ENCODE assay signal across 9 cellular contexts in genomic region chr5:150286820-150287219, GRCh38. TPM values are rescaled to one million over a fixed set of nuclear protein-coding genes. Genes with fewer than 3 reads are reported as not detected.
DNase-seq lines count a peak whose midpoint lies in the region; ATAC-seq and TF ChIP-seq lines count a peak whose summit lies in the region.
"Had no signal": no experiment of that assay in that cellular context is flagged by ENCODE, and none has a peak within 500 bp of the region (broad histone marks: within the 10 kb centered on the region; RNA-seq: fewer than 3 reads in every experiment).

No MANE protein-coding gene starts in this region.

- peaks cover 12% of the 10 kb centered on the region for H3K27me3 Mint-ChIP-seq in central memory CD8-positive, alpha-beta T cell

- H3K9me2 ChIP-seq in neural cell (ENCODE audit: insufficient read depth, low read length): no peaks in the 10 kb centered on the region

- TF ChIP-seq POLR2A in suprapubic skin (IDR thresholded peaks at IDR 0.05): no peak

- no peak overlapping the region for H2AFZ ChIP-seq in neural cell (ENCODE audit: low read depth, low read length)

- in situ Hi-C loops in KBM-7 (cut with MboI; ENCODE audit: low pct_unique_long_range_greater_than_20kb, low sequenced_read_pairs): no loop called here

- H3K27ac Mint-ChIP-seq in central memory CD8-positive, alpha-beta T cell (ENCODE audit: low read depth): no peak overlapping the region

- H3K9ac ChIP-seq in neural cell (ENCODE audit: low read length): no peak overlapping the region

- H3K4me3 ChIP-seq in GM12865 (ENCODE audit: low read depth, low read length): no peak overlapping the region
- H3K4me3 ChIP-seq in neural cell (ENCODE audit: low read length): peak overlapping the region; percentile 81
- no peak overlapping the region for H3K4me3 ChIP-seq in suprapubic skin

- no peak for TF ChIP-seq RAD21 in neural cell (conservative IDR thresholded peaks at IDR 0.05)

- H3K4me1 Mint-ChIP-seq in central memory CD8-positive, alpha-beta T cell: no peaks in the 10 kb centered on the region

- H4K20me1 ChIP-seq in neural cell (ENCODE audit: insufficient read depth): peaks cover 3% of the 10 kb centered on the region

- no peak overlapping the region for H3K4me3 Mint-ChIP-seq in central memory CD8-positive, alpha-beta T cell

- peak; percentile 28 for ATAC-seq in central memory CD8-positive, alpha-beta T cell (replicated peaks; ENCODE audit: extremely low read depth, poor library complexity, severe bottlenecking)

- H3K27me3 ChIP-seq in neural cell (ENCODE audit: insufficient read depth, low read depth, low read length) (no peaks in the 10 kb centered on the region), suprapubic skin (no peaks in the 10 kb centered on the region)

- no peak overlapping the region for H3K27ac ChIP-seq in neural cell (ENCODE audit: low read length)
- H3K27ac ChIP-seq in suprapubic skin: no peak overlapping the region

- H3K9me3 ChIP-seq in neural cell (ENCODE audit: low read length): no peaks in the 10 kb centered on the region
- no peaks in the 10 kb centered on the region for H3K9me3 ChIP-seq in suprapubic skin

- TF ChIP-seq CTCF in GM12865 (IDR thresholded peaks at IDR 0.05; ENCODE audit: insufficient read depth, low read depth, low read length, missing control alignments) (peak; percentile 37), neural cell (IDR thresholded peaks at IDR 0.05; ENCODE audit: poor library complexity, severe bottlenecking) (peak; percentile 49), suprapubic skin (IDR thresholded peaks at IDR 0.05) (no peak)

- DNase-seq in GM12865 (ENCODE audit: low read depth): peak; percentile 30
- peak; percentile 35 for DNase-seq in KBM-7
- no peak for DNase-seq in central memory CD8-positive, alpha-beta T cell (ENCODE audit: low spot score in 2 of 2)
- no peak for DNase-seq in suprapubic skin (ENCODE audit: low spot score in 2 of 2)
- DNase-seq in NCI-H345 (lab: John Stamatoyannopoulos, UW): no peak
- no peak for DNase-seq in NCI-H774 (lab: John Stamatoyannopoulos, UW)
- DNase-seq: activated naive CD4-positive, alpha-beta T cell treated with anti-CD3 and anti-CD28 coated beads, Interleukin-2, amount 50 U/mL, for 16 hours had no signal

- no peaks in the 10 kb centered on the region for H3K9me3 Mint-ChIP-seq in central memory CD8-positive, alpha-beta T cell

- H3F3A ChIP-seq in neural cell (ENCODE audit: insufficient read depth, low read length, poor library complexity, severe bottlenecking): no peaks in the 10 kb centered on the region

- H3K36me3 Mint-ChIP-seq in central memory CD8-positive, alpha-beta T cell (ENCODE audit: insufficient read depth): no peaks in the 10 kb centered on the region

- peaks cover 46% of the 10 kb centered on the region for H3K79me2 ChIP-seq in neural cell (replicated peaks; ENCODE audit: insufficient read depth, low read length)

- H3K36me3 ChIP-seq in neural cell (ENCODE audit: insufficient read depth, low read length) (no peaks in the 10 kb centered on the region), suprapubic skin (no peaks in the 10 kb centered on the region)

- peak overlapping the region; percentile 99 for H3K4me2 ChIP-seq in neural cell (ENCODE audit: low read length)

- H3K4me1 ChIP-seq in suprapubic skin: no peaks in the 10 kb centered on the region

- TF ChIP-seq EP300 in neural cell (conservative IDR thresholded peaks at IDR 0.05; ENCODE audit: poor library complexity, severe bottlenecking) (no peak), suprapubic skin (IDR thresholded peaks at IDR 0.05) (no peak)

- 75% methylated on average over 3 of the region's 5 CpGs for WGBS in suprapubic skin

TF ChIP-seq in neural cell, 6 proteins besides CTCF, POLR2A, EP300 and RAD21:
- TF ChIP-seq TAF1 (IDR thresholded peaks at IDR 0.05; ENCODE audit: low read depth) (no peak), SMC3 (conservative IDR thresholded peaks at IDR 0.05; ENCODE audit: poor library complexity) (peak; percentile 18)
TF ChIP-seq in neural cell: peak in this region for 1.

RNA-seq across cellular contexts. Expression of gene CAMK2A, which starts 2.8 kb away (rescaled TPM):
- 61.7 and 73.9 TPM in 2 replicates for polyA plus RNA-seq in neural cell
- 103 and 134 TPM in 2 replicates for polyA minus RNA-seq in neural cell
- under 1 TPM in 2 of 4 donors, not detected in 2; 0.26 to 0.64 TPM for total RNA-seq in suprapubic skin
- total RNA-seq: lung microvascular endothelial cell had no signal

RNA-seq across cellular contexts. Expression of gene ARSI, which starts 15.9 kb away (rescaled TPM):
- not detected in 2 replicates for polyA plus RNA-seq in neural cell
- not detected in 2 replicates for polyA minus RNA-seq in neural cell
- total RNA-seq in suprapubic skin: 1 to 10 TPM; 2.7 to 5.4 (median 3.9) TPM
- total RNA-seq: lung microvascular endothelial cell had no signal

Comparison
In these comparisons a context has a peak if more than half of its experiments do, and no peak if none do; other contexts are left out.
1. DNase-seq: peak in GM12865 (single experiment) and KBM-7 (single experiment); none in central memory CD8-positive, alpha-beta T cell (0 of 2), suprapubic skin (0 of 2), NCI-H345 (single experiment) and NCI-H774 (single experiment).
2. CTCF ChIP-seq: peak in GM12865 (single experiment) and neural cell (single experiment); none in suprapubic skin (0 of 2).